In genomic region chr3:187027531-187027936, GRCh38 we compare ENCODE assay signal across 11 cellular contexts.
DNase-seq lines count a peak whose midpoint lies in the region; ATAC-seq, FAIRE-seq and TF ChIP-seq lines count a peak whose summit lies in the region.
"Had no signal": no experiment of that assay in that cellular context is flagged by ENCODE, and none has a peak within 500 bp of the region (broad histone marks: within the 10 kb centered on the region; RNA-seq: fewer than 3 reads in every experiment).

No MANE protein-coding gene starts in this region.

- peak overlapping the region; percentile 67 to 91 (median 80) for H3K27ac Mint-ChIP-seq in IgD-negative memory B cell

- intact Hi-C loops in sigmoid colon (cut with DNase I): no loop called here

- H3K4me3 ChIP-seq in GM12865 (ENCODE audit: low read depth, low read length): peak overlapping the region; percentile 66
- H3K4me3 ChIP-seq in small intestine (ENCODE audit: low read depth in 1 of 2, low read length in 2 of 2): no peak overlapping the region
- no peak overlapping the region for H3K4me3 ChIP-seq in sigmoid colon

- H3K36me3 ChIP-seq in small intestine (ENCODE audit: control insufficient read depth in 2 of 2, insufficient read depth in 2 of 2, low read length in 2 of 2): no peaks in the 10 kb centered on the region
- no peaks in the 10 kb centered on the region for H3K36me3 ChIP-seq in sigmoid colon

- no peak for TF ChIP-seq POLR2A in sigmoid colon (IDR thresholded peaks at IDR 0.05)

- H3K9me3 ChIP-seq in small intestine (ENCODE audit: control insufficient read depth, low read depth) (no peaks in the 10 kb centered on the region), sigmoid colon (peaks cover 0 to 2% (median 0%) of the 10 kb centered on the region in 4 donors)

- no peak for FAIRE-seq in small intestine (lab: Jason Lieb, UNC)
- FAIRE-seq: D721Med had no signal

- peak overlapping the region; percentile 73 to 92 (median 88) for H3K4me3 Mint-ChIP-seq in IgD-negative memory B cell

- H3K27me3 ChIP-seq in small intestine (ENCODE audit: control insufficient read depth in 2 of 2, insufficient read depth in 2 of 2, low read length in 2 of 2) (no peaks in the 10 kb centered on the region), sigmoid colon (no peaks in the 10 kb centered on the region)

- TF ChIP-seq CTCF in GM12865 (IDR thresholded peaks at IDR 0.05; ENCODE audit: insufficient read depth, low read depth, low read length, missing control alignments) (no peak), sigmoid colon (IDR thresholded peaks at IDR 0.05) (no peak)

- TF ChIP-seq EP300 in sigmoid colon (IDR thresholded peaks at IDR 0.05): no peak

- peaks cover 8% of the 10 kb centered on the region for H3K36me3 Mint-ChIP-seq in IgD-negative memory B cell

- DNase-seq in GM12865 (ENCODE audit: low read depth) (peak; percentile 84), small intestine (peak; percentile 30), sigmoid colon (no peak), KG1 (lab: John Stamatoyannopoulos, UW) (no peak), cerebellar cortex (ENCODE audit: low spot score) (no peak)
- peak; percentile 65 to 66 for DNase-seq in activated T-cell treated with anti-CD3 and anti-CD28 coated beads, Interleukin-2, amount 50 U/mL, for 48 hours
- DNase-seq: IMR-90 had no signal

- 63 to 80% (median 67%) methylated on average over 7 of the region's 7 CpGs for WGBS in small intestine, 3 donors
- WGBS in sigmoid colon, 2 donors: 61 to 88% methylated on average over 7 of the region's 7 CpGs

- no peaks in the 10 kb centered on the region for H3K9me3 Mint-ChIP-seq in IgD-negative memory B cell

- H3K27me3 Mint-ChIP-seq in IgD-negative memory B cell: peaks cover 1% of the 10 kb centered on the region

- H3K4me1 ChIP-seq in small intestine (ENCODE audit: control insufficient read depth in 2 of 2, insufficient read depth in 1 of 2, low read depth in 1 of 2, low read length in 1 of 2) (peaks cover 0 to 2% of the 10 kb centered on the region in 2 donors), sigmoid colon (no peaks in the 10 kb centered on the region)

- peaks cover 64 to 70% (median 70%) of the 10 kb centered on the region in 3 donors for H3K4me1 Mint-ChIP-seq in IgD-negative memory B cell

- H3K27ac ChIP-seq in small intestine (ENCODE audit: low read depth in 1 of 2, low read length in 1 of 2) (peak overlapping the region in 1 of 2 donors; percentile 71), sigmoid colon (no peak overlapping the region)

- ATAC-seq in HG03460 (IDR thresholded peaks at IDR 0.05; ENCODE audit: unreplicated experiment): no peak
- ATAC-seq: Panc1 had no signal

Comparison
In these comparisons a context has a peak if more than half of its experiments do, and no peak if none do; other contexts are left out.
1. DNase-seq: peak in GM12865 (single experiment), activated T-cell treated with anti-CD3 and anti-CD28 coated beads, Interleukin-2, amount 50 U/mL, for 48 hours (2 of 2) and small intestine (single experiment); none in sigmoid colon (single experiment), KG1 (single experiment) and cerebellar cortex (single experiment).